ENCODE assay signal across 22 cellular contexts in genomic region chr5:173950829-173951228, GRCh38. TPM values are rescaled to one million over a fixed set of nuclear protein-coding genes. Genes with fewer than 3 reads are reported as not detected.
DNase-seq lines count a peak whose midpoint lies in the region; ATAC-seq and TF ChIP-seq lines count a peak whose summit lies in the region.
"Had no signal": no experiment of that assay in that cellular context is flagged by ENCODE, and none has a peak within 500 bp of the region (broad histone marks: within the 10 kb centered on the region; RNA-seq: fewer than 3 reads in every experiment).

No MANE protein-coding gene starts in this region.

- peaks cover 0 to 3% (median 1%) of the 10 kb centered on the region in 3 donors for H3K27me3 Mint-ChIP-seq in CD14-positive monocyte (ENCODE audit: low read depth in 3 of 3)

- no peaks in the 10 kb centered on the region for H3K9me3 Mint-ChIP-seq in CD14-positive monocyte

- H3K4me1 Mint-ChIP-seq in CD14-positive monocyte = no peaks in the 10 kb centered on the region

- H3K27ac Mint-ChIP-seq in CD14-positive monocyte = peak overlapping the region in 1 of 7 donors; percentile 22

- ATAC-seq in GM18907 (IDR thresholded peaks at IDR 0.05; ENCODE audit: unreplicated experiment) = no peak

- DNase-seq in cardiac muscle cell (ENCODE audit: low read depth in 1 of 2, low spot score in 1 of 2) = no peak
- no peak for DNase-seq in right atrium auricular region (ENCODE audit: low spot score)
- DNase-seq in amniotic epithelial cell (ENCODE audit: low read depth) = peak; percentile 82
- peak; percentile 66 to 72 for DNase-seq in erythroblast (lab: John Stamatoyannopoulos, UW)
- DNase-seq in renal cortical epithelial cell (ENCODE audit: low read depth) = peak; percentile 44
- no peak for DNase-seq in HCEC 1CT
- DNase-seq in CD14-positive monocyte (ENCODE audit: low spot score) = no peak
- DNase-seq: BE2C, DMS153, DND-41, KG1, MM.1S, NCI-H1694 treated with DMSO at 0.1 percent for 48 hours, NCI-H2081, NCI-H2227 treated with DMSO at 0.1 percent for 48 hours, NCI-H526 treated with DMSO at 0.1 percent for 48 hours, PC-9, RPMI8226, SHP77 had no signal

- H3K4me1 ChIP-seq in cardiac muscle cell (ENCODE audit: low read depth) (peaks cover 51% of the 10 kb centered on the region), right atrium auricular region (peaks cover 0 to 8% of the 10 kb centered on the region in 2 donors)

- H3K9me3 ChIP-seq in cardiac muscle cell (ENCODE audit: low read depth) (no peaks in the 10 kb centered on the region), right atrium auricular region (no peaks in the 10 kb centered on the region)
- H3K9me3 ChIP-seq: BE2C had no signal

- H3K27me3 ChIP-seq in cardiac muscle cell (no peaks in the 10 kb centered on the region), right atrium auricular region (no peaks in the 10 kb centered on the region)
- H3K27me3 ChIP-seq: BE2C had no signal

- TF ChIP-seq POLR2A in erythroblast (IDR thresholded peaks at IDR 0.05; ENCODE audit: low read length) = no peak

- intact Hi-C loops in CD14-positive monocyte (cut with micrococcal nuclease) = no loop called here

- no peak overlapping the region for H3K4me3 ChIP-seq in cardiac muscle cell
- H3K4me3 ChIP-seq in right atrium auricular region = no peak overlapping the region
- H3K4me3 ChIP-seq: PC-9 had no signal

- no peak overlapping the region for H3K4me3 Mint-ChIP-seq in CD14-positive monocyte

- H3K27ac ChIP-seq in cardiac muscle cell (peak overlapping the region; percentile 96), right atrium auricular region (peak overlapping the region in 1 of 2 donors; percentile 7)
- H3K27ac ChIP-seq: 22Rv1, PC-9 had no signal

- TF ChIP-seq CTCF in cardiac muscle cell (IDR thresholded peaks at IDR 0.05; ENCODE audit: low read depth, low read length) (no peak), right atrium auricular region (IDR thresholded peaks at IDR 0.05) (no peak), CD14-positive monocyte (IDR thresholded peaks at IDR 0.05) (no peak)

- H3K36me3 ChIP-seq in cardiac muscle cell (peaks cover 65% of the 10 kb centered on the region), right atrium auricular region (peaks cover 76% of the 10 kb centered on the region)

- peaks cover 87 to 94% of the 10 kb centered on the region in 2 donors for H3K36me3 Mint-ChIP-seq in CD14-positive monocyte

RNA-seq across cellular contexts. Expression of gene C5orf47, which starts 38.1 kb away (rescaled TPM):
- total RNA-seq in cardiac muscle cell = 0.57 TPM in 1 of 2 replicates, not detected in the other
- polyA plus RNA-seq in cardiac muscle cell = not detected in 2 replicates
- under 1 TPM in 1 of 2 donors, not detected in 1; 0.12 TPM for total RNA-seq in right atrium auricular region
- total RNA-seq in renal cortical epithelial cell = not detected in 2 replicates
- not detected for polyA plus RNA-seq in CD14-positive monocyte
- total RNA-seq: NCI-H460, PC-9 had no signal

Comparison
In these comparisons a context has a peak if more than half of its experiments do, and no peak if none do; other contexts are left out.
1. DNase-seq: peak in amniotic epithelial cell (single experiment), erythroblast (2 of 2) and renal cortical epithelial cell (single experiment); none in cardiac muscle cell (0 of 2), right atrium auricular region (single experiment), HCEC 1CT (single experiment) and CD14-positive monocyte (single experiment).